ENCODE assay signal across 1 cellular context in the genomic region with DNA sequence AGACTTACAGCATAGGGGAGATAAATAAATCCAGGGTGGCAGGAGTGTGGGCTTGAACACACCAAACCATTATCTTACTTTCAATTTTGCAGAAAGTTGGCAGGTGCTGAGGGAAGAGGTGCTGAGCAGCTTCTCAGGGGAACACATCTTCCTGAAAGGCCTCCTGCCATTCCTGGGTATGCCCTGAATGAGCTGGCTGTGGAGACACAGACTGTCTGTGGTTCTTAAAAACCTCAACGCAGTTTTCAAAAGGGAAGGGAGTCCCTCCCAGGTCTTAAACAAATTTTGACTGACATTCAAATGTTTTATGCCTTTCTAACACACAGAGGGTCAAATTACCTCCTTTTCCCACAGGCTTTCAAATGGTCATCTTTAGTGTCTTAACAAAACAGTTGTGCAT.
TF ChIP-seq lines count a peak whose summit lies in the region.

No MANE protein-coding gene starts in this region.

TF ChIP-seq in SK-N-SH treated with all-trans-retinoic acid at 6 μM for 48 hours, 23 proteins besides CTCF, POLR2A, EP300 and RAD21 (continued from another document):
- TF ChIP-seq, protein P1, sequence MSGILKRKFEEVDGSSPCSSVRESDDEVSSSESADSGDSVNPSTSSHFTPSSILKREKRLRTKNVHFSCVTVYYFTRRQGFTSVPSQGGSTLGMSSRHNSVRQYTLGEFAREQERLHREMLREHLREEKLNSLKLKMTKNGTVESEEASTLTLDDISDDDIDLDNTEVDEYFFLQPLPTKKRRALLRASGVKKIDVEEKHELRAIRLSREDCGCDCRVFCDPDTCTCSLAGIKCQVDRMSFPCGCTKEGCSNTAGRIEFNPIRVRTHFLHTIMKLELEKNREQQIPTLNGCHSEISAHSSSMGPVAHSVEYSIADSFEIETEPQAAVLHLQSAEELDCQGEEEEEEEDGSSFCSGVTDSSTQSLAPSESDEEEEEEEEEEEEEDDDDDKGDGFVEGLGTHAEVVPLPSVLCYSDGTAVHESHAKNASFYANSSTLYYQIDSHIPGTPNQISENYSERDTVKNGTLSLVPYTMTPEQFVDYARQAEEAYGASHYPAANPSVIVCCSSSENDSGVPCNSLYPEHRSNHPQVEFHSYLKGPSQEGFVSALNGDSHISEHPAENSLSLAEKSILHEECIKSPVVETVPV (CRISPR knock-in tag; IDR thresholded peaks at IDR 0.05): no peak
